Comparison of ENCODE assay signal across 12 cellular contexts in genomic region chr7:90188281-90188680, GRCh38. TPM values are rescaled to one million over a fixed set of nuclear protein-coding genes. Genes with fewer than 3 reads are reported as not detected.
DNase-seq lines count a peak whose midpoint lies in the region; ATAC-seq and TF ChIP-seq lines count a peak whose summit lies in the region.
"Had no signal": no experiment of that assay in that cellular context is flagged by ENCODE, and none has a peak within 500 bp of the region (broad histone marks: within the 10 kb centered on the region; RNA-seq: fewer than 3 reads in every experiment).

No MANE protein-coding gene starts in this region.

- no peak overlapping the region for H3K27ac ChIP-seq in osteoblast (ENCODE audit: low read depth, low read length)

- peaks cover 5% of the 10 kb centered on the region for H3K4me1 ChIP-seq in osteoblast (ENCODE audit: insufficient read depth, low read length)

- H2AFZ ChIP-seq in osteoblast (ENCODE audit: low read length): peak overlapping the region; percentile 18

- ATAC-seq in GM19351 (IDR thresholded peaks at IDR 0.05; ENCODE audit: unreplicated experiment) (peak; percentile 77), HG02798 (IDR thresholded peaks at IDR 0.05; ENCODE audit: poor library complexity, unreplicated experiment) (peak; percentile 96), HG03571 (IDR thresholded peaks at IDR 0.05; ENCODE audit: unreplicated experiment) (peak; percentile 85), HG02763 (IDR thresholded peaks at IDR 0.05; ENCODE audit: unreplicated experiment) (no peak)
- ATAC-seq: left cardiac atrium had no signal

- no peaks in the 10 kb centered on the region for H3K36me3 ChIP-seq in osteoblast (ENCODE audit: insufficient read depth, low read length)

- H3K4me2 ChIP-seq in osteoblast (ENCODE audit: insufficient read depth, low read length): no peak overlapping the region

- no peaks in the 10 kb centered on the region for H3K9me3 ChIP-seq in osteoblast (ENCODE audit: low read depth, low read length)

- DNase-seq in osteoblast (ENCODE audit: insufficient read length, low spot score, missing footprints): no peak
- DNase-seq in COLO829 (ENCODE audit: low spot score): no peak
- DNase-seq in iPS-NIHi11 (ENCODE audit: low spot score): no peak
- DNase-seq in NAMALWA (ENCODE audit: low spot score): no peak
- DNase-seq: DMS79, left cardiac atrium, NCI-H1436 had no signal

- no peaks in the 10 kb centered on the region for H3K79me2 ChIP-seq in osteoblast (ENCODE audit: insufficient read depth, low read length)

- no peak overlapping the region for H3K4me3 ChIP-seq in osteoblast (ENCODE audit: insufficient read depth, low read length)

- no peak for TF ChIP-seq CTCF in osteoblast (IDR thresholded peaks at IDR 0.05; ENCODE audit: extremely low read depth, low read depth, low read length)

- H4K20me1 ChIP-seq in osteoblast (ENCODE audit: insufficient read depth, low read length): no peaks in the 10 kb centered on the region

- H3K27me3 ChIP-seq in osteoblast (ENCODE audit: insufficient read depth, low read length): no peaks in the 10 kb centered on the region

RNA-seq across cellular contexts. Expression of gene STEAP2, which starts 23.3 kb away (rescaled TPM):
- 9.8 and 18.6 TPM in 2 replicates for total RNA-seq in osteoblast
- total RNA-seq: activated CD8-positive, alpha-beta memory T cell treated with anti-CD3 and anti-CD28 coated beads for 36 hours had no signal

RNA-seq across cellular contexts. Expression of gene STEAP1, which starts 34.0 kb away (rescaled TPM):
- 39.1 and 45.4 TPM in 2 replicates for total RNA-seq in osteoblast

RNA-seq across cellular contexts. Expression of gene CFAP69, which starts 56.7 kb away (rescaled TPM):
- total RNA-seq in osteoblast: 5.4 and 8.8 TPM in 2 replicates
